24 cellular contexts compared by ENCODE assay signal in genomic region chr4:103067841-103068547, GRCh38. TPM values are rescaled to one million over a fixed set of nuclear protein-coding genes. Genes with fewer than 3 reads are reported as not detected.
DNase-seq lines count a peak whose midpoint lies in the region; ATAC-seq and TF ChIP-seq lines count a peak whose summit lies in the region.
"Had no signal": no experiment of that assay in that cellular context is flagged by ENCODE, and none has a peak within 500 bp of the region (broad histone marks: within the 10 kb centered on the region; RNA-seq: fewer than 3 reads in every experiment).

No MANE protein-coding gene starts in this region.

- H3K4me1 ChIP-seq in mesenchymal stem cell (ENCODE audit: control insufficient read depth, insufficient read depth, low read depth, low read length): no peaks in the 10 kb centered on the region
- H3K4me1 ChIP-seq: BE2C, sigmoid colon, tibial nerve had no signal

- TF ChIP-seq CTCF in HFFc6 (IDR thresholded peaks at IDR 0.05): no peak

- 86% methylated on average over 1 of the region's 2 CpGs for WGBS in mesenchymal stem cell

- H3K9me3 Mint-ChIP-seq in HFFc6: no peaks in the 10 kb centered on the region
- H3K9me3 Mint-ChIP-seq in activated T-helper 17 cell treated with anti-CD3 and anti-CD28 coated beads, Interleukin-2, amount 50 U/mL, for 72 hours: no peaks in the 10 kb centered on the region
- H3K9me3 Mint-ChIP-seq: activated CD4-positive, alpha-beta T cell treated with anti-CD3 and anti-CD28 coated beads, Interleukin-2, amount 10 ng/mL, durations not matched to agents 24 days and 14 days; activated naive CD4-positive, alpha-beta T cell treated with anti-CD3 and anti-CD28 coated beads, Interleukin-2, amount 10 ng/mL, durations not matched to agents 7 days and 5 days; natural killer cell treated with Interleukin-12 subunit alpha and Interleukin-12 subunit beta and Interleukin-15 and Interleukin-18, amount 100 ng/mL, for 72 hours had no signal

- H3K4ac ChIP-seq in mesenchymal stem cell (ENCODE audit: low read depth in 1 of 2, low read length in 2 of 2): no peak overlapping the region

- no peak overlapping the region for H3K4me2 ChIP-seq in mesenchymal stem cell (ENCODE audit: low read length, poor library complexity, severe bottlenecking)
- H3K4me2 ChIP-seq: PC-9 had no signal

- no peak overlapping the region for H2BK120ac ChIP-seq in mesenchymal stem cell (ENCODE audit: low read depth, low read length)

- peak; percentile 89 for ATAC-seq in activated T-helper 17 cell treated with anti-CD3 and anti-CD28 coated beads, Interleukin-2, amount 50 U/mL, for 72 hours (replicated peaks)
- ATAC-seq in HG03571 (IDR thresholded peaks at IDR 0.05; ENCODE audit: unreplicated experiment): no peak
- ATAC-seq: natural killer cell treated with Interleukin-12 subunit alpha and Interleukin-12 subunit beta and Interleukin-15 and Interleukin-18, amount 100 ng/mL, for 72 hours had no signal

- no peaks in the 10 kb centered on the region for H3K27me3 Mint-ChIP-seq in HFFc6 (ENCODE audit: insufficient read depth)
- H3K27me3 Mint-ChIP-seq in activated T-helper 17 cell treated with anti-CD3 and anti-CD28 coated beads, Interleukin-2, amount 50 U/mL, for 72 hours: no peaks in the 10 kb centered on the region
- H3K27me3 Mint-ChIP-seq: activated CD4-positive, alpha-beta T cell treated with anti-CD3 and anti-CD28 coated beads, Interleukin-2, amount 10 ng/mL, durations not matched to agents 24 days and 14 days; activated naive CD4-positive, alpha-beta T cell treated with anti-CD3 and anti-CD28 coated beads, Interleukin-2, amount 10 ng/mL, durations not matched to agents 7 days and 5 days; natural killer cell treated with Interleukin-12 subunit alpha and Interleukin-12 subunit beta and Interleukin-15 and Interleukin-18, amount 100 ng/mL, for 72 hours had no signal

- no peak overlapping the region for H2AK5ac ChIP-seq in mesenchymal stem cell (ENCODE audit: low read length, severe bottlenecking)

- H3K27ac Mint-ChIP-seq in HFFc6: peak overlapping the region; percentile 40
- H3K27ac Mint-ChIP-seq in activated T-helper 17 cell treated with anti-CD3 and anti-CD28 coated beads, Interleukin-2, amount 50 U/mL, for 72 hours: peak overlapping the region; percentile 77
- H3K27ac Mint-ChIP-seq: activated CD4-positive, alpha-beta T cell treated with anti-CD3 and anti-CD28 coated beads, Interleukin-2, amount 10 ng/mL, durations not matched to agents 24 days and 14 days; activated naive CD4-positive, alpha-beta T cell treated with anti-CD3 and anti-CD28 coated beads, Interleukin-2, amount 10 ng/mL, durations not matched to agents 7 days and 5 days; natural killer cell treated with Interleukin-12 subunit alpha and Interleukin-12 subunit beta and Interleukin-15 and Interleukin-18, amount 100 ng/mL, for 72 hours had no signal

- no peak overlapping the region for H2BK5ac ChIP-seq in mesenchymal stem cell (ENCODE audit: low read depth, low read length, poor library complexity, severe bottlenecking)

- no peak overlapping the region for H3K4me3 Mint-ChIP-seq in HFFc6
- no peak overlapping the region for H3K4me3 Mint-ChIP-seq in activated T-helper 17 cell treated with anti-CD3 and anti-CD28 coated beads, Interleukin-2, amount 50 U/mL, for 72 hours
- H3K4me3 Mint-ChIP-seq: activated CD4-positive, alpha-beta T cell treated with anti-CD3 and anti-CD28 coated beads, Interleukin-2, amount 10 ng/mL, durations not matched to agents 24 days and 14 days; activated naive CD4-positive, alpha-beta T cell treated with anti-CD3 and anti-CD28 coated beads, Interleukin-2, amount 10 ng/mL, durations not matched to agents 7 days and 5 days; natural killer cell treated with Interleukin-12 subunit alpha and Interleukin-12 subunit beta and Interleukin-15 and Interleukin-18, amount 100 ng/mL, for 72 hours had no signal

- peak; percentile 68 for DNase-seq in ELR (ENCODE audit: low read depth)
- peak; percentile 48 for DNase-seq in HFFc6
- DNase-seq in mesenchymal stem cell: peak; percentile 3
- DNase-seq in NCI-H2107 treated with DMSO at 0.1 percent for 48 hours (lab: John Stamatoyannopoulos, UW; ENCODE audit: unreplicated experiment): no peak
- no peak for DNase-seq in NCI-H446 treated with DMSO at 0.1 percent for 48 hours (lab: John Stamatoyannopoulos, UW)
- DNase-seq: activated CD4-positive, alpha-beta T cell treated with anti-CD3 and anti-CD28 coated beads, Interleukin-2, amount 10 ng/mL, durations not matched to agents 24 days and 14 days; activated CD8-positive, alpha-beta memory T cell treated with anti-CD3 and anti-CD28 coated beads, Interleukin-2, amount 50 U/mL, for 48 hours; activated naive CD4-positive, alpha-beta T cell treated with anti-CD3 and anti-CD28 coated beads, Interleukin-2, amount 10 ng/mL, durations not matched to agents 7 days and 5 days; BE2C; brain microvascular endothelial cell; cortex of kidney; hypothalamus; kidney; MG63; NCI-H1436 treated with DMSO at 0.1 percent for 48 hours; NCI-H2171 treated with DMSO at 0.1 percent for 48 hours; NCI-H774; PC-9; sigmoid colon; stimulated activated naive CD4-positive, alpha-beta T cell treated with Interleukin-2 at 50 U/mL for 16 hours had no signal

- no peak overlapping the region for H2BK15ac ChIP-seq in mesenchymal stem cell (ENCODE audit: low read depth, poor library complexity, severe bottlenecking)

- peaks cover 8% of the 10 kb centered on the region for H3K36me3 Mint-ChIP-seq in HFFc6 (ENCODE audit: low read depth)
- H3K36me3 Mint-ChIP-seq in activated T-helper 17 cell treated with anti-CD3 and anti-CD28 coated beads, Interleukin-2, amount 50 U/mL, for 72 hours (ENCODE audit: low read depth): peaks cover 73% of the 10 kb centered on the region

- H3K4me3 ChIP-seq in mesenchymal stem cell (ENCODE audit: insufficient read depth in 1 of 2, low read depth in 1 of 2, low read length in 2 of 2): no peak overlapping the region
- H3K4me3 ChIP-seq: MG63, PC-9, sigmoid colon, tibial nerve had no signal

- H3K23ac ChIP-seq in mesenchymal stem cell (ENCODE audit: low read length in 2 of 2): no peak overlapping the region

- no peak overlapping the region for H2AFZ ChIP-seq in mesenchymal stem cell (ENCODE audit: low read depth, low read length)
- H2AFZ ChIP-seq: PC-9 had no signal

- no peak overlapping the region for H3K27ac ChIP-seq in mesenchymal stem cell (ENCODE audit: low read length, poor library complexity, severe bottlenecking)
- H3K27ac ChIP-seq: brain microvascular endothelial cell, PC-9, sigmoid colon, tibial nerve had no signal

- H3K9me3 ChIP-seq in mesenchymal stem cell (ENCODE audit: control insufficient read depth, low read length): no peaks in the 10 kb centered on the region
- H3K9me3 ChIP-seq: BE2C, MG63, sigmoid colon, tibial nerve had no signal

- no peak overlapping the region for H4K91ac ChIP-seq in mesenchymal stem cell (ENCODE audit: low read length)

- H3K79me1 ChIP-seq in mesenchymal stem cell (replicated peaks; ENCODE audit: low read length, poor library complexity, severe bottlenecking): peaks cover 7% of the 10 kb centered on the region

- H2BK12ac ChIP-seq in mesenchymal stem cell (ENCODE audit: low read length in 2 of 2): no peak overlapping the region

- H4K8ac ChIP-seq in mesenchymal stem cell (ENCODE audit: low read length): no peak overlapping the region

- peaks cover 3 to 31% of the 10 kb centered on the region in 2 experiments for H3K36me3 ChIP-seq in mesenchymal stem cell (ENCODE audit: control insufficient read depth in 1 of 2, insufficient read depth in 2 of 2, low read depth in 1 of 2, low read length in 2 of 2)
- H3K36me3 ChIP-seq: brain microvascular endothelial cell, MG63 had no signal

- no peaks in the 10 kb centered on the region for H3K27me3 ChIP-seq in mesenchymal stem cell (ENCODE audit: control insufficient read depth in 1 of 2, insufficient read depth in 1 of 2, low read length in 2 of 2)
- H3K27me3 ChIP-seq: BE2C, brain microvascular endothelial cell, MG63, sigmoid colon, tibial nerve had no signal

- H3K14ac ChIP-seq in mesenchymal stem cell (ENCODE audit: low read length in 2 of 2): no peak overlapping the region

- H3K4me1 Mint-ChIP-seq in HFFc6 (ENCODE audit: low read depth): peaks cover 18% of the 10 kb centered on the region
- peaks cover 13% of the 10 kb centered on the region for H3K4me1 Mint-ChIP-seq in activated T-helper 17 cell treated with anti-CD3 and anti-CD28 coated beads, Interleukin-2, amount 50 U/mL, for 72 hours

- H3K18ac ChIP-seq in mesenchymal stem cell (ENCODE audit: low read depth in 1 of 2, low read length in 2 of 2): no peak overlapping the region

- no peak overlapping the region for H3K9ac ChIP-seq in mesenchymal stem cell (ENCODE audit: low read length)

RNA-seq across cellular contexts. Expression of gene SLC9B2, which starts 8.6 kb away (rescaled TPM):
- total RNA-seq in HFFc6 (2021; fragmentation: NEBNext Ultra II Directional; extraction: Animal tissue kit (Norgen Biotek cat#: 25700)): 10 to 100 TPM; 15.4 to 22.0 (median 17.5) TPM
- total RNA-seq in activated T-helper 17 cell treated with anti-CD3 and anti-CD28 coated beads, Interleukin-2, amount 50 U/mL, for 72 hours: 10 to 100 TPM; 26.0 to 36.5 TPM
- polyA plus RNA-seq in mesenchymal stem cell (2013, experiment 1 of 2): 14.3 TPM
- polyA plus RNA-seq in mesenchymal stem cell (2013, experiment 2 of 2): 14.3 TPM

RNA-seq across cellular contexts. Expression of gene BDH2, which starts 31.6 kb away (rescaled TPM):
- 10 to 100 TPM; 33.9 to 39.4 (median 36.9) TPM for total RNA-seq in HFFc6 (2021; fragmentation: NEBNext Ultra II Directional; extraction: Animal tissue kit (Norgen Biotek cat#: 25700))
- total RNA-seq in activated T-helper 17 cell treated with anti-CD3 and anti-CD28 coated beads, Interleukin-2, amount 50 U/mL, for 72 hours: 10 to 100 TPM; 11.4 to 12.6 TPM
- 39.3 TPM for polyA plus RNA-seq in mesenchymal stem cell (2013, experiment 1 of 2)
- 42.1 TPM for polyA plus RNA-seq in mesenchymal stem cell (2013, experiment 2 of 2)

RNA-seq across cellular contexts. Expression of gene SLC9B1, which starts 48.5 kb away (rescaled TPM):
- under 1 TPM; 0.09 to 0.36 (median 0.23) TPM for total RNA-seq in HFFc6 (2021; fragmentation: NEBNext Ultra II Directional; extraction: Animal tissue kit (Norgen Biotek cat#: 25700))
- 1 to 10 TPM; 1.1 to 2.6 TPM for total RNA-seq in activated T-helper 17 cell treated with anti-CD3 and anti-CD28 coated beads, Interleukin-2, amount 50 U/mL, for 72 hours
- polyA plus RNA-seq in mesenchymal stem cell (2013, experiment 1 of 2): 0.80 TPM
- 0.52 TPM for polyA plus RNA-seq in mesenchymal stem cell (2013, experiment 2 of 2)
- total RNA-seq: PC-9 had no signal

Comparison
In these comparisons a context has a peak if more than half of its experiments do, and no peak if none do; other contexts are left out.
1. DNase-seq: peak in ELR (single experiment), HFFc6 (single experiment) and mesenchymal stem cell (single experiment); none in NCI-H2107 treated with DMSO at 0.1 percent for 48 hours (single experiment) and NCI-H446 treated with DMSO at 0.1 percent for 48 hours (single experiment).